ENCODE assay signal across 1 cellular context in the genomic region with DNA sequence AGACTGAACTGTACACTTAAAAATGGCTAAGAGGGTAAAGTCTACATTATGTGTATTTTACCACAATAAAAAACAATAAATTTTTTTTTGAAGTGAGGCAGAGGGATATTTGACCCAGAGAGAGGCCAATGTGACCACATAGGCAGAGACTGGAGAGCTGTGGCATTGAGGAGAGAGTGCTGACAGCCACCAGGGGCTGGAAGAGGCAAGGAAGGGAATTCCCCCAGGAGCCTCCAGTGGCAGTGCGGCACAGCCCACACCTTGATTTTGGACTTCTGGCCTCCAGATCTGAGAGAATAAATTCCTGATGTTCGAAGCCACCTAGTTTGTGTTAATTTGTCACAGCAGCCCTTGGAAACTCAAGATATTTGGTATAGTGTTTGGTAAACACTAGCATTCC.
TF ChIP-seq lines count a peak whose summit lies in the region.

No MANE protein-coding gene starts in this region.

TF ChIP-seq in HepG2, 621 proteins besides CTCF, POLR2A, EP300 and RAD21:
- TF ChIP-seq PCBP1 (IDR thresholded peaks at IDR 0.05; ENCODE audit: borderline replicate concordance, low read depth, low read length) (no peak), BHLHE40 (IDR thresholded peaks at IDR 0.05; ENCODE audit: low read length) (no peak), ZFP36L2 (CRISPR knock-in tag; IDR thresholded peaks at IDR 0.05) (no peak), AGO1 (IDR thresholded peaks at IDR 0.05; ENCODE audit: low read depth, low read length, poor library complexity, severe bottlenecking) (no peak), SMC3 (IDR thresholded peaks at IDR 0.05; ENCODE audit: low read length) (0 out of 2 replicates have a peak, but pooled peaks have one; percentile 21), MTF2 (CRISPR knock-in tag; IDR thresholded peaks at IDR 0.05; ENCODE audit: borderline replicate concordance) (no peak), XRCC5 (optimal IDR thresholded peaks at IDR 0.05; ENCODE audit: low read length) (peak; percentile 38), STAG1 (CRISPR knock-in tag; IDR thresholded peaks at IDR 0.05) (peak; percentile 46; the same call in 1 of the 2 replicates)
- TF ChIP-seq, protein P1, sequence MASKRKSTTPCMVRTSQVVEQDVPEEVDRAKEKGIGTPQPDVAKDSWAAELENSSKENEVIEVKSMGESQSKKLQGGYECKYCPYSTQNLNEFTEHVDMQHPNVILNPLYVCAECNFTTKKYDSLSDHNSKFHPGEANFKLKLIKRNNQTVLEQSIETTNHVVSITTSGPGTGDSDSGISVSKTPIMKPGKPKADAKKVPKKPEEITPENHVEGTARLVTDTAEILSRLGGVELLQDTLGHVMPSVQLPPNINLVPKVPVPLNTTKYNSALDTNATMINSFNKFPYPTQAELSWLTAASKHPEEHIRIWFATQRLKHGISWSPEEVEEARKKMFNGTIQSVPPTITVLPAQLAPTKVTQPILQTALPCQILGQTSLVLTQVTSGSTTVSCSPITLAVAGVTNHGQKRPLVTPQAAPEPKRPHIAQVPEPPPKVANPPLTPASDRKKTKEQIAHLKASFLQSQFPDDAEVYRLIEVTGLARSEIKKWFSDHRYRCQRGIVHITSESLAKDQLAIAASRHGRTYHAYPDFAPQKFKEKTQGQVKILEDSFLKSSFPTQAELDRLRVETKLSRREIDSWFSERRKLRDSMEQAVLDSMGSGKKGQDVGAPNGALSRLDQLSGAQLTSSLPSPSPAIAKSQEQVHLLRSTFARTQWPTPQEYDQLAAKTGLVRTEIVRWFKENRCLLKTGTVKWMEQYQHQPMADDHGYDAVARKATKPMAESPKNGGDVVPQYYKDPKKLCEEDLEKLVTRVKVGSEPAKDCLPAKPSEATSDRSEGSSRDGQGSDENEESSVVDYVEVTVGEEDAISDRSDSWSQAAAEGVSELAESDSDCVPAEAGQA (IDR thresholded peaks at IDR 0.05; ENCODE audit: low read depth): no peak
- TF ChIP-seq, protein P1 (CRISPR knock-in tag; IDR thresholded peaks at IDR 0.05; ENCODE audit: borderline replicate concordance): no peak
- TF ChIP-seq, protein P2, sequence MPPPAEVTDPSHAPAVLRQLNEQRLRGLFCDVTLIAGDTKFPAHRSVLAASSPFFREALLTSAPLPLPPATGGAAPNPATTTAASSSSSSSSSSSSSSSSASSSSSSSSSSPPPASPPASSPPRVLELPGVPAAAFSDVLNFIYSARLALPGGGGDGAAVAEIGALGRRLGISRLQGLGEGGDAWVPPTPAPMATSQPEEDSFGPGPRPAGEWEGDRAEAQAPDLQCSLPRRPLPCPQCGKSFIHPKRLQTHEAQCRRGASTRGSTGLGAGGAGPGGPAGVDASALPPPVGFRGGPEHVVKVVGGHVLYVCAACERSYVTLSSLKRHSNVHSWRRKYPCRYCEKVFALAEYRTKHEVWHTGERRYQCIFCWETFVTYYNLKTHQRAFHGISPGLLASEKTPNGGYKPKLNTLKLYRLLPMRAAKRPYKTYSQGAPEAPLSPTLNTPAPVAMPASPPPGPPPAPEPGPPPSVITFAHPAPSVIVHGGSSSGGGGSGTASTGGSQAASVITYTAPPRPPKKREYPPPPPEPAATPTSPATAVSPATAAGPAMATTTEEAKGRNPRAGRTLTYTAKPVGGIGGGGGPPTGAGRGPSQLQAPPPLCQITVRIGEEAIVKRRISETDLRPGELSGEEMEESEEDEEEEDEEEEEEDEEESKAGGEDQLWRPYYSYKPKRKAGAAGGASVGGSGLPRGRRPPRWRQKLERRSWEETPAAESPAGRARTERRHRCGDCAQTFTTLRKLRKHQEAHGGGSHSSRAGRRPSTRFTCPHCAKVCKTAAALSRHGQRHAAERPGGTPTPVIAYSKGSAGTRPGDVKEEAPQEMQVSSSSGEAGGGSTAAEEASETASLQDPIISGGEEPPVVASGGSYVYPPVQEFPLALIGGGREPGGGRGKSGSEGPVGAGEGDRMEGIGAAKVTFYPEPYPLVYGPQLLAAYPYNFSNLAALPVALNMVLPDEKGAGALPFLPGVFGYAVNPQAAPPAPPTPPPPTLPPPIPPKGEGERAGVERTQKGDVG (CRISPR knock-in tag; IDR thresholded peaks at IDR 0.05; ENCODE audit: borderline replicate concordance): no peak
